In genomic region chr6:38182426-38182825, GRCh38 we compare ENCODE assay signal across 18 cellular contexts.
"Had no signal": no experiment of that assay in that cellular context is flagged by ENCODE, and none has a peak within 500 bp of the region (broad histone marks: within the 10 kb centered on the region; RNA-seq: fewer than 3 reads in every experiment).

No MANE protein-coding gene starts in this region.

- DNase-seq: activated CD4-positive, alpha-beta memory T cell treated with anti-CD3 and anti-CD28 coated beads, Interleukin-2, amount 10 ng/mL, durations not matched to agents 7 days and 5 days; activated CD4-positive, alpha-beta T cell treated with anti-CD3 and anti-CD28 coated beads for 48 hours; activated CD4-positive, CD25-positive, alpha-beta regulatory T cell; amniotic stem cell; endodermal cell; foreskin keratinocyte; hippocampal formation; islet precursor cell; midbrain; stimulated activated naive CD8-positive, alpha-beta T cell treated with anti-CD3 and anti-CD28 coated beads, Interleukin-15, amount 100 ng/mL, for 72 hours; T-cell had no signal

- H3K27me3 ChIP-seq: cardiac muscle cell, dorsolateral prefrontal cortex, foreskin keratinocyte had no signal

- H3K36me3 Mint-ChIP-seq: activated naive CD8-positive, alpha-beta T cell had no signal

- H3K27ac Mint-ChIP-seq: activated CD4-positive, alpha-beta memory T cell treated with anti-CD3 and anti-CD28 coated beads, Interleukin-2, amount 10 ng/mL, durations not matched to agents 7 days and 5 days; activated naive CD8-positive, alpha-beta T cell; endodermal cell; stimulated activated naive CD8-positive, alpha-beta T cell treated with anti-CD3 and anti-CD28 coated beads, Interleukin-15, amount 100 ng/mL, for 72 hours; T-cell; type B pancreatic cell had no signal

- H3K36me3 ChIP-seq: cardiac muscle cell, prostate gland had no signal

- H3K9me3 Mint-ChIP-seq: activated CD4-positive, alpha-beta memory T cell treated with anti-CD3 and anti-CD28 coated beads, Interleukin-2, amount 10 ng/mL, durations not matched to agents 7 days and 5 days; endodermal cell; stimulated activated naive CD8-positive, alpha-beta T cell treated with anti-CD3 and anti-CD28 coated beads, Interleukin-15, amount 100 ng/mL, for 72 hours; T-cell; type B pancreatic cell had no signal

- H3K27me3 Mint-ChIP-seq: activated CD4-positive, alpha-beta memory T cell treated with anti-CD3 and anti-CD28 coated beads, Interleukin-2, amount 10 ng/mL, durations not matched to agents 7 days and 5 days; activated naive CD8-positive, alpha-beta T cell; stimulated activated naive CD8-positive, alpha-beta T cell treated with anti-CD3 and anti-CD28 coated beads, Interleukin-15, amount 100 ng/mL, for 72 hours; T-cell had no signal

- ATAC-seq: foreskin keratinocyte; right cardiac atrium; stimulated activated naive CD8-positive, alpha-beta T cell treated with anti-CD3 and anti-CD28 coated beads, Interleukin-15, amount 100 ng/mL, for 72 hours; T-cell had no signal

- H3K9me3 ChIP-seq: prostate gland had no signal

- H3K4me1 Mint-ChIP-seq: stimulated activated naive CD8-positive, alpha-beta T cell treated with anti-CD3 and anti-CD28 coated beads, Interleukin-15, amount 100 ng/mL, for 72 hours had no signal

- H3K4me1 ChIP-seq: foreskin keratinocyte, prostate gland had no signal

- H3K4me3 ChIP-seq: cardiac muscle cell, dorsolateral prefrontal cortex, prostate gland had no signal

- H3K27ac ChIP-seq: cardiac muscle cell, dorsolateral prefrontal cortex, epithelial cell of prostate, foreskin keratinocyte, prostate gland had no signal

- H3K4me3 Mint-ChIP-seq: activated CD4-positive, alpha-beta memory T cell treated with anti-CD3 and anti-CD28 coated beads, Interleukin-2, amount 10 ng/mL, durations not matched to agents 7 days and 5 days; activated naive CD8-positive, alpha-beta T cell; endodermal cell; stimulated activated naive CD8-positive, alpha-beta T cell treated with anti-CD3 and anti-CD28 coated beads, Interleukin-15, amount 100 ng/mL, for 72 hours; T-cell; type B pancreatic cell had no signal
